ENCODE assay signal across 1 cellular context in genomic region chr5:180860887-180861822, GRCh38.
TF ChIP-seq lines count a peak whose summit lies in the region.

TSS of gene ZFP62 (minus strand) at chr5:180861276. CDS start at chr5:180861219, 57 bp downstream.

TF ChIP-seq in HepG2, 621 proteins besides CTCF, POLR2A, EP300 and RAD21 (continued from another document and continues in another):
- TF ChIP-seq ZNF609 (CRISPR knock-in tag; IDR thresholded peaks at IDR 0.05; ENCODE audit: borderline replicate concordance) (peak; percentile 21; the same call in 1 of the 2 replicates), ZNF800 (CRISPR knock-in tag; IDR thresholded peaks at IDR 0.05) (peak; percentile 37; the same call in 1 of the 2 replicates), NR2F1 (CRISPR knock-in tag; IDR thresholded peaks at IDR 0.05) (no peak), JUND (CRISPR knock-in tag; IDR thresholded peaks at IDR 0.05) (no peak), PITX1 (CRISPR knock-in tag; IDR thresholded peaks at IDR 0.05) (no peak), NFYB (CRISPR knock-in tag; IDR thresholded peaks at IDR 0.05) (peak; percentile 18; the same call in 1 of the 2 replicates), NCOA1 (CRISPR knock-in tag; IDR thresholded peaks at IDR 0.05) (no peak; the same call in 1 of the 2 replicates), ZNF530 (CRISPR knock-in tag; IDR thresholded peaks at IDR 0.05; ENCODE audit: low read depth) (no peak), ZFP37 (CRISPR knock-in tag; IDR thresholded peaks at IDR 0.05; ENCODE audit: borderline replicate concordance) (no peak), ZNF224 (CRISPR knock-in tag; IDR thresholded peaks at IDR 0.05) (no peak), ZNF607 (CRISPR knock-in tag; IDR thresholded peaks at IDR 0.05; ENCODE audit: borderline replicate concordance) (no peak; the same call in 1 of the 2 replicates), GPN1 (CRISPR knock-in tag; IDR thresholded peaks at IDR 0.05; ENCODE audit: borderline replicate concordance) (no peak), ARNTL (CRISPR knock-in tag; IDR thresholded peaks at IDR 0.05) (peak; percentile 63; the same call in 1 of the 2 replicates), ZBTB2 (CRISPR knock-in tag; IDR thresholded peaks at IDR 0.05; ENCODE audit: low read depth) (peak; percentile 83), ZNF816 (CRISPR knock-in tag; IDR thresholded peaks at IDR 0.05; ENCODE audit: borderline replicate concordance) (no peak), ZNF468 (CRISPR knock-in tag; IDR thresholded peaks at IDR 0.05) (no peak), HNRNPH1 (optimal IDR thresholded peaks at IDR 0.05; ENCODE audit: low read depth, low read length) (no peak), ZBTB21 (CRISPR knock-in tag; IDR thresholded peaks at IDR 0.05) (no peak), ZFP41 (CRISPR knock-in tag; IDR thresholded peaks at IDR 0.05; ENCODE audit: borderline replicate concordance) (no peak), TOPORS (CRISPR knock-in tag; IDR thresholded peaks at IDR 0.05) (peak; percentile 72; the same call in 1 of the 2 replicates), AFF4 (CRISPR knock-in tag; IDR thresholded peaks at IDR 0.05) (no peak), ZFP82 (CRISPR knock-in tag; IDR thresholded peaks at IDR 0.05; ENCODE audit: borderline replicate concordance) (0 out of 2 replicates have a peak, but pooled peaks have one; percentile 51), TEAD3 (CRISPR knock-in tag; optimal IDR thresholded peaks at IDR 0.05; ENCODE audit: borderline replicate concordance) (no peak), ZNF619 (CRISPR knock-in tag; IDR thresholded peaks at IDR 0.05) (0 out of 2 replicates have a peak, but pooled peaks have one; percentile 28), THYN1 (CRISPR knock-in tag; IDR thresholded peaks at IDR 0.05; ENCODE audit: borderline replicate concordance, low read depth) (0 out of 2 replicates have a peak, but pooled peaks have one; percentile 50), U2AF1 (optimal IDR thresholded peaks at IDR 0.05; ENCODE audit: low read depth, low read length) (peak; percentile 74), ZFP62 (CRISPR knock-in tag; IDR thresholded peaks at IDR 0.05) (no peak), NFIB (CRISPR knock-in tag; IDR thresholded peaks at IDR 0.05; ENCODE audit: borderline replicate concordance) (no peak), ZNF350 (CRISPR knock-in tag; IDR thresholded peaks at IDR 0.05; ENCODE audit: borderline replicate concordance, low read depth) (peak; percentile 17; the same call in 1 of the 2 replicates), ZNF784 (CRISPR knock-in tag; IDR thresholded peaks at IDR 0.05; ENCODE audit: borderline replicate concordance) (peak; percentile 94), ZNF331 (CRISPR knock-in tag; IDR thresholded peaks at IDR 0.05) (no peak; the same call in 1 of the 2 replicates), PPARG (CRISPR knock-in tag; conservative IDR thresholded peaks at IDR 0.05) (no peak), ZNF44 (CRISPR knock-in tag; IDR thresholded peaks at IDR 0.05) (peak; percentile 44; the same call in 1 of the 2 replicates), ZNF75D (CRISPR knock-in tag; IDR thresholded peaks at IDR 0.05; ENCODE audit: borderline replicate concordance) (0 out of 2 replicates have a peak, but pooled peaks have one; percentile 37), FLYWCH1 (CRISPR knock-in tag; IDR thresholded peaks at IDR 0.05) (no peak), HHEX (CRISPR knock-in tag; IDR thresholded peaks at IDR 0.05) (no peak), ZNF101 (CRISPR knock-in tag; IDR thresholded peaks at IDR 0.05; ENCODE audit: borderline replicate concordance, low read depth) (no peak; the same call in 1 of the 2 replicates), ZNF776 (CRISPR knock-in tag; IDR thresholded peaks at IDR 0.05) (peak; percentile 53; the same call in 1 of the 2 replicates), FIP1L1 (IDR thresholded peaks at IDR 0.05; ENCODE audit: borderline replicate concordance, insufficient read depth, low read depth, low read length) (no peak), EED (CRISPR knock-in tag; IDR thresholded peaks at IDR 0.05) (no peak), ZNF441 (CRISPR knock-in tag; IDR thresholded peaks at IDR 0.05; ENCODE audit: borderline replicate concordance) (no peak), ZNF724P (CRISPR knock-in tag; IDR thresholded peaks at IDR 0.05; ENCODE audit: borderline replicate concordance) (peak; percentile 69; the same call in 1 of the 2 replicates), ZNF234 (CRISPR knock-in tag; conservative IDR thresholded peaks at IDR 0.05) (0 out of 2 replicates have a peak, but pooled peaks have one; percentile 53), ARID5B (CRISPR knock-in tag; IDR thresholded peaks at IDR 0.05) (peak; percentile 22; the same call in 1 of the 2 replicates), ZNF460 (CRISPR knock-in tag; IDR thresholded peaks at IDR 0.05; ENCODE audit: borderline replicate concordance) (no peak), ZNF678 (CRISPR knock-in tag; IDR thresholded peaks at IDR 0.05) (no peak), TARDBP (CRISPR knock-in tag; IDR thresholded peaks at IDR 0.05) (peak; percentile 87; the same call in 1 of the 2 replicates), RFX3 (CRISPR knock-in tag; IDR thresholded peaks at IDR 0.05) (no peak), MXD1 (CRISPR knock-in tag; IDR thresholded peaks at IDR 0.05) (peak; percentile 29; the same call in 1 of the 2 replicates), ATM (IDR thresholded peaks at IDR 0.05; ENCODE audit: borderline replicate concordance) (no peak), ZNF510 (CRISPR knock-in tag; IDR thresholded peaks at IDR 0.05; ENCODE audit: low read depth) (0 out of 2 replicates have a peak, but pooled peaks have one; percentile 66), ZNF749 (CRISPR knock-in tag; IDR thresholded peaks at IDR 0.05; ENCODE audit: borderline replicate concordance) (peak; percentile 87; the same call in 1 of the 2 replicates), ZNF136 (CRISPR knock-in tag; IDR thresholded peaks at IDR 0.05; ENCODE audit: low read depth) (no peak)
